ENCODE assay signal across 8 cellular contexts in genomic region chr19:37078717-37079032, GRCh38. TPM values are rescaled to one million over a fixed set of nuclear protein-coding genes. Genes with fewer than 3 reads are reported as not detected.
DNase-seq lines count a peak whose midpoint lies in the region; ATAC-seq and TF ChIP-seq lines count a peak whose summit lies in the region.

No MANE protein-coding gene starts in this region.

- peaks cover 7% of the 10 kb centered on the region for H3K9me3 Mint-ChIP-seq in central memory CD8-positive, alpha-beta T cell
- H3K9me3 Mint-ChIP-seq in naive B cell, result peaks cover 5 to 29% (median 18%) of the 10 kb centered on the region in 7 donors

- in situ Hi-C loops in G401 (cut with HindIII; ENCODE audit: low sequenced_read_pairs), result no loop called here

- no peak overlapping the region for H3K27ac ChIP-seq in HUES6 (ENCODE audit: low read depth, low read length)

- H3K36me3 Mint-ChIP-seq in central memory CD8-positive, alpha-beta T cell (ENCODE audit: insufficient read depth), result peaks cover 14% of the 10 kb centered on the region
- H3K36me3 Mint-ChIP-seq in naive B cell, result peaks cover 10 to 34% of the 10 kb centered on the region in 2 donors

- no peaks in the 10 kb centered on the region for H3K27me3 ChIP-seq in HUES6 (ENCODE audit: control insufficient read depth, insufficient read depth, low read length)

- H3K9ac ChIP-seq in HUES6 (ENCODE audit: low read length), result peak overlapping the region; percentile 82

- peaks cover 33% of the 10 kb centered on the region for H3K9me3 ChIP-seq in HUES6 (ENCODE audit: control insufficient read depth, insufficient read depth, low read depth, low read length)

- H3K27me3 Mint-ChIP-seq in central memory CD8-positive, alpha-beta T cell, result no peaks in the 10 kb centered on the region
- H3K27me3 Mint-ChIP-seq in naive B cell, result no peaks in the 10 kb centered on the region

- H3K4me3 ChIP-seq in AG10803 (ENCODE audit: low read length), result peak overlapping the region; percentile 99
- peak overlapping the region; percentile 93 for H3K4me3 ChIP-seq in HUES6 (ENCODE audit: low read depth, low read length)

- no peaks in the 10 kb centered on the region for H3K36me3 ChIP-seq in HUES6 (ENCODE audit: control insufficient read depth, insufficient read depth, low read length)

- DNase-seq in AG10803 (ENCODE audit: low read depth), result no peak
- no peak for DNase-seq in central memory CD8-positive, alpha-beta T cell (ENCODE audit: low spot score in 2 of 2)
- no peak for DNase-seq in naive B cell
- DNase-seq in RKO (ENCODE audit: low spot score), result no peak
- DNase-seq in DMS79 treated with DMSO at 0.1 percent for 48 hours (lab: John Stamatoyannopoulos, UW), result no peak
- no peak for DNase-seq in G401 (ENCODE audit: low spot score)

- H3K4me3 Mint-ChIP-seq in central memory CD8-positive, alpha-beta T cell, result peak overlapping the region; percentile 96
- peak overlapping the region; percentile 93 to 100 (median 99) for H3K4me3 Mint-ChIP-seq in naive B cell

- no peak for TF ChIP-seq CTCF in AG10803 (conservative IDR thresholded peaks at IDR 0.05; ENCODE audit: low read length)

- H3K4me1 ChIP-seq in HUES6 (ENCODE audit: control insufficient read depth, insufficient read depth, low read length), result peaks cover 5% of the 10 kb centered on the region

- ATAC-seq in central memory CD8-positive, alpha-beta T cell (replicated peaks; ENCODE audit: extremely low read depth, poor library complexity, severe bottlenecking), result no peak
- no peak for ATAC-seq in naive B cell (ENCODE audit: low read depth in 2 of 2)
- no peak for ATAC-seq in GM18502 (IDR thresholded peaks at IDR 0.05; ENCODE audit: poor library complexity, unreplicated experiment)

- peak overlapping the region; percentile 96 for H3K27ac Mint-ChIP-seq in central memory CD8-positive, alpha-beta T cell (ENCODE audit: low read depth)
- peak overlapping the region; percentile 93 to 98 (median 96) for H3K27ac Mint-ChIP-seq in naive B cell

- peaks cover 37% of the 10 kb centered on the region for H3K4me1 Mint-ChIP-seq in central memory CD8-positive, alpha-beta T cell
- H3K4me1 Mint-ChIP-seq in naive B cell, result peaks cover 24 to 43% (median 26%) of the 10 kb centered on the region in 3 donors

RNA-seq across cellular contexts. Expression of gene ZNF420, which starts 0.4 kb away (rescaled TPM):
- polyA plus RNA-seq in naive B cell (ENCODE audit: low read depth in 6 of 6), result 10 to 100 TPM; 19.8 to 39.0 (median 32.1) TPM
- 8.7 and 19.3 TPM in 2 replicates for total RNA-seq in G401 (2014; rRNA removed; shearing (Covaris generic))
